Comparison of ENCODE assay signal across 9 cellular contexts in the genomic region with DNA sequence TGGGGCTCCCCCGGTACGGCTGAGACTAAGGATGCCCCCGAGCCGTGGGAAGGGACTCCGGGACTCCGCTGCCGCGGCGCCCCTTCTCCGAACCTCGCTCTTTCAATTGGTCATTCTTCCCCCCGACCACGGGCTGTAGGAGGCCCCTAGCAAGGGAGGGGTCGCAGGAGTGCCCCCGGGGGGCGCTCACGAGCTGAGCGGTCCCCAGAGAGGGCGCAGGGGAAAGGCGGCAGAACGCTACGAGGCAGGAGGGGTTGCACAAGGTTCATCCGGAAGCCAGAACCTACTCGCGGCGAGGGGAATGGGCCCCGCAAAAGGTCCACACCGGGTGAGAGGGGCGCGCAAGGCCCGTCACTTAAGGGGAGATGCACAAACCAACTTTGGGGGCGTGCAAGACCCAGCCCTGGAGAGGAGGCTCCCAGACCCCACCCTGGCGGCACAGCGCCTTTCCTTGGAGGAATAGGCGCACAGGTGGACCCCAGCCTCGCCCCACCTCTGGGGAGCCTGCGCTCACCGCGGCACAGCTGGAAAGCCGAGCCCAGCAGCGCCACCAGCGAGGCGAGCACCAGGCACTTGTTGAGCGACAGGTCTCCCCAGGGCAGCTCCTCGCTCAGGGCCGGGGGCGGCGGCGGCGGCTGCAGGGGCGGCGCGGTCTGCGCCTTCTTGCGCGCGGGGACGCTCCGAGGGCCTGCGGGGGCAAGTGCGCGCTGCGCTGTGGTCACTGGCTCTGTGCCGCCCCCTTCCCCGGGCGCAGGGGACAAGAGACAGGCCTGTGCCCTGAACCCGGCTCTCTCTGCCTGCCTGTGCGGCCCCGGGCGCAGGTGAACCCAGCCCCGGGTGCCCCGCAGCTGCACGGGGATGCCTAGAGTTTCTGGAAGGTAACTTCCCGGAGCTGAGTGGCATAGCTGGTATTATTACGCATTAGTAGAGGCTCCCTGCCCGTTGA. TPM values are rescaled to one million over a fixed set of nuclear protein-coding genes. Genes with fewer than 3 reads are reported as not detected.
DNase-seq lines count a peak whose midpoint lies in the region; ATAC-seq and TF ChIP-seq lines count a peak whose summit lies in the region.
"Had no signal": no experiment of that assay in that cellular context is flagged by ENCODE, and none has a peak within 500 bp of the region (broad histone marks: within the 10 kb centered on the region; RNA-seq: fewer than 3 reads in every experiment).

No MANE protein-coding gene starts in this region.

- H3K27ac Mint-ChIP-seq in CD14-positive monocyte: no peak overlapping the region
- H3K27ac Mint-ChIP-seq in activated T-helper 1 cell treated with anti-CD3 and anti-CD28 coated beads, Interleukin-12 subunit alpha, Interleukin-12 subunit beta, Interleukin-2, Interleukin-4 antibody, amounts not matched to agents 30 ng/mL and 10 ng/mL and 1 ng/mL, durations not matched to agents 14 hours and 24 hours and 36 hours: no peak overlapping the region

- peaks cover 22% of the 10 kb centered on the region for H3K4me1 Mint-ChIP-seq in CD14-positive monocyte
- H3K4me1 Mint-ChIP-seq in activated T-helper 1 cell treated with anti-CD3 and anti-CD28 coated beads, Interleukin-12 subunit alpha, Interleukin-12 subunit beta, Interleukin-2, Interleukin-4 antibody, amounts not matched to agents 30 ng/mL and 10 ng/mL and 1 ng/mL, durations not matched to agents 14 hours and 24 hours and 36 hours (ENCODE audit: low read depth): peaks cover 6% of the 10 kb centered on the region

- H3K27ac ChIP-seq in lower lobe of right lung: no peak overlapping the region

- H3K4me3 Mint-ChIP-seq in CD14-positive monocyte: peak overlapping the region; percentile 64 to 86
- H3K4me3 Mint-ChIP-seq in activated T-helper 1 cell treated with anti-CD3 and anti-CD28 coated beads, Interleukin-12 subunit alpha, Interleukin-12 subunit beta, Interleukin-2, Interleukin-4 antibody, amounts not matched to agents 30 ng/mL and 10 ng/mL and 1 ng/mL, durations not matched to agents 14 hours and 24 hours and 36 hours: peak overlapping the region; percentile 15

- H3K9me3 ChIP-seq in lower lobe of right lung: no peaks in the 10 kb centered on the region

- ATAC-seq in lower lobe of right lung: peak in 1 of 2 donors; percentile 2
- ATAC-seq in HG03354 (IDR thresholded peaks at IDR 0.05; ENCODE audit: poor library complexity, severe bottlenecking, unreplicated experiment): no peak

- intact Hi-C loops in CD14-positive monocyte (cut with micrococcal nuclease) (no loop called here), lower lobe of right lung (cut with DNase I) (no loop called here)
- intact Hi-C loops in activated T-helper 1 cell treated with anti-CD3 and anti-CD28 coated beads, Interleukin-12 subunit alpha, Interleukin-12 subunit beta, Interleukin-2, Interleukin-4 antibody, amounts not matched to agents 30 ng/mL and 10 ng/mL and 1 ng/mL, durations not matched to agents 14 hours and 24 hours and 36 hours (cut with micrococcal nuclease): loop anchor here (2.0 kb wide), 1 partner anchor 19 kb away; no protein-coding TSS in a partner anchor

- TF ChIP-seq CTCF in CD14-positive monocyte (IDR thresholded peaks at IDR 0.05): peak; percentile 26
- TF ChIP-seq CTCF in lower lobe of right lung (IDR thresholded peaks at IDR 0.05): no peak

- H3K27me3 ChIP-seq in lower lobe of right lung (ENCODE audit: low read depth): peaks cover 53% of the 10 kb centered on the region

- H3K4me3 ChIP-seq in lower lobe of right lung: peak overlapping the region; percentile 25

- DNase-seq in CD14-positive monocyte (ENCODE audit: low spot score) (no peak), HuH-7.5 (ENCODE audit: low spot score) (peak; percentile 95), lower lobe of right lung (no peak), NK-92 (lab: John Stamatoyannopoulos, UW; ENCODE audit: unreplicated experiment) (no peak), GDM1 (lab: John Stamatoyannopoulos, UW) (no peak), HK-2 (ENCODE audit: unreplicated experiment) (no peak)
- no peak for DNase-seq in activated T-helper 1 cell treated with anti-CD3 and anti-CD28 coated beads, Interleukin-12 subunit alpha, Interleukin-12 subunit beta, Interleukin-2, Interleukin-4 antibody, amounts not matched to agents 30 ng/mL and 10 ng/mL and 1 ng/mL, durations not matched to agents 14 hours and 24 hours and 36 hours (ENCODE audit: low spot score)

- H3K36me3 Mint-ChIP-seq in CD14-positive monocyte: peaks cover 7% of the 10 kb centered on the region in 2 donors
- no peaks in the 10 kb centered on the region for H3K36me3 Mint-ChIP-seq in activated T-helper 1 cell treated with anti-CD3 and anti-CD28 coated beads, Interleukin-12 subunit alpha, Interleukin-12 subunit beta, Interleukin-2, Interleukin-4 antibody, amounts not matched to agents 30 ng/mL and 10 ng/mL and 1 ng/mL, durations not matched to agents 14 hours and 24 hours and 36 hours (ENCODE audit: low read depth)

- H3K9me3 Mint-ChIP-seq in CD14-positive monocyte: peaks cover 0 to 8% (median 0%) of the 10 kb centered on the region in 7 donors
- H3K9me3 Mint-ChIP-seq in activated T-helper 1 cell treated with anti-CD3 and anti-CD28 coated beads, Interleukin-12 subunit alpha, Interleukin-12 subunit beta, Interleukin-2, Interleukin-4 antibody, amounts not matched to agents 30 ng/mL and 10 ng/mL and 1 ng/mL, durations not matched to agents 14 hours and 24 hours and 36 hours: no peaks in the 10 kb centered on the region

- peaks cover 5% of the 10 kb centered on the region for H3K36me3 ChIP-seq in lower lobe of right lung

- H3K4me1 ChIP-seq in lower lobe of right lung: peaks cover 33% of the 10 kb centered on the region

- peaks cover 43 to 72% (median 47%) of the 10 kb centered on the region in 3 donors for H3K27me3 Mint-ChIP-seq in CD14-positive monocyte (ENCODE audit: low read depth in 3 of 3)
- H3K27me3 Mint-ChIP-seq in activated T-helper 1 cell treated with anti-CD3 and anti-CD28 coated beads, Interleukin-12 subunit alpha, Interleukin-12 subunit beta, Interleukin-2, Interleukin-4 antibody, amounts not matched to agents 30 ng/mL and 10 ng/mL and 1 ng/mL, durations not matched to agents 14 hours and 24 hours and 36 hours (ENCODE audit: insufficient read depth): peaks cover 10% of the 10 kb centered on the region

RNA-seq across cellular contexts. Expression of a gene that starts 2.8 kb away (rescaled TPM):
- under 1 TPM; 0.38 to 0.50 TPM for polyA plus RNA-seq in CD14-positive monocyte
- total RNA-seq in activated T-helper 1 cell treated with anti-CD3 and anti-CD28 coated beads, Interleukin-12 subunit alpha, Interleukin-12 subunit beta, Interleukin-2, Interleukin-4 antibody, amounts not matched to agents 30 ng/mL and 10 ng/mL and 1 ng/mL, durations not matched to agents 14 hours and 24 hours and 36 hours: 0.34 TPM in 1 of 2 replicates, not detected in the other
- not detected for total RNA-seq in lower lobe of right lung
- total RNA-seq: lung microvascular endothelial cell had no signal

RNA-seq across cellular contexts. Expression of a gene that starts 4.3 kb away (rescaled TPM):
- polyA plus RNA-seq in CD14-positive monocyte: not detected
- total RNA-seq in activated T-helper 1 cell treated with anti-CD3 and anti-CD28 coated beads, Interleukin-12 subunit alpha, Interleukin-12 subunit beta, Interleukin-2, Interleukin-4 antibody, amounts not matched to agents 30 ng/mL and 10 ng/mL and 1 ng/mL, durations not matched to agents 14 hours and 24 hours and 36 hours: 2.2 and 4.5 TPM in 2 replicates
- total RNA-seq in lower lobe of right lung: 1.9 TPM

RNA-seq across cellular contexts. Expression of a gene that starts 16.8 kb away (rescaled TPM):
- 10 to 100 TPM in 1 of 2 donors, 1 to 10 TPM in 1; 8.0 to 11.6 TPM for polyA plus RNA-seq in CD14-positive monocyte
- 153 and 169 TPM in 2 replicates for total RNA-seq in activated T-helper 1 cell treated with anti-CD3 and anti-CD28 coated beads, Interleukin-12 subunit alpha, Interleukin-12 subunit beta, Interleukin-2, Interleukin-4 antibody, amounts not matched to agents 30 ng/mL and 10 ng/mL and 1 ng/mL, durations not matched to agents 14 hours and 24 hours and 36 hours
- 55.6 TPM for total RNA-seq in lower lobe of right lung

RNA-seq across cellular contexts. Expression of a gene that starts 17.2 kb away (rescaled TPM):
- polyA plus RNA-seq in CD14-positive monocyte: 10 to 100 TPM; 62.1 to 69.0 TPM
- total RNA-seq in activated T-helper 1 cell treated with anti-CD3 and anti-CD28 coated beads, Interleukin-12 subunit alpha, Interleukin-12 subunit beta, Interleukin-2, Interleukin-4 antibody, amounts not matched to agents 30 ng/mL and 10 ng/mL and 1 ng/mL, durations not matched to agents 14 hours and 24 hours and 36 hours: 67.5 and 68.2 TPM in 2 replicates
- total RNA-seq in lower lobe of right lung: 52.0 TPM

RNA-seq across cellular contexts. Expression of a gene that starts 28.6 kb away (rescaled TPM):
- polyA plus RNA-seq in CD14-positive monocyte: 1 to 10 TPM; 2.9 to 6.3 TPM
- 0.07 and 0.16 TPM in 2 replicates for total RNA-seq in activated T-helper 1 cell treated with anti-CD3 and anti-CD28 coated beads, Interleukin-12 subunit alpha, Interleukin-12 subunit beta, Interleukin-2, Interleukin-4 antibody, amounts not matched to agents 30 ng/mL and 10 ng/mL and 1 ng/mL, durations not matched to agents 14 hours and 24 hours and 36 hours
- total RNA-seq in lower lobe of right lung: 7.5 TPM
